In the genomic region with DNA sequence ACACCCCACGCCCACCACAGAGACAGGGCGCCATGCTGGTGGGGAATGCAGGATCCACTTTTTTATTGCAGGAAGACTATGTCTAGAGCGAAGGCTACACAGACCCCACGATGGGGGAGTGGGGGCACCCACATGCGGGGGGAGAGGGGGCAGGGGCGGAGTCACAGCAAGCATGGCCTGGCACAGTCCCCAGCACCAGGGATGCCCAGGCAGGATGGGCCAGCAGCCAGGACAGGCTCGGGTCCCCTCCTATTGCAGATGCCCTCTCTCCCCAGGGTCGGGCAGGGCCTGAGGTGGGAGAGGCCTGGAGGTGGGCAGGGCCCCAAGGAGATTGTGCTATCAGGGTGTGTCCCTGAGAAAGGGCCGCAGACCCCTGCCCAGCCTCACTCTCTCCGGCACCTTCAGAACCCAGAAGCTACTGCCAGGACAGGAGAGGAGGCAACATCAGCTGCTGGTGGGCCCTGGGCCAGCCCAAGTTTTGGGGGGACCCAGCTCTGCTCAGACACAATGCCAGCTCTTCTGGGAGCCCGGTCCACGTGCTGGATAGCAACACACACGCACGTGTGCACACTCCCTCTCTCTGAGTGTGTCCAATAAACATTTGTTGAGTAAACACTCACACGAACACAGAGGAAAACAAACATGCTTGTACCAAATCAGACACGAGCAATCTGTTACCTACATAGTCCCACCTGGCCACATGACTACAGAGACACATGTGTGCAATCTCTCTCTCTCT, we compare ENCODE assay signal across 25 cellular contexts. TPM values are rescaled to one million over a fixed set of nuclear protein-coding genes. Genes with fewer than 3 reads are reported as not detected.
"Had no signal": no experiment of that assay in that cellular context is flagged by ENCODE, and none has a peak within 500 bp of the region (broad histone marks: within the 10 kb centered on the region; RNA-seq: fewer than 3 reads in every experiment).

No MANE protein-coding gene starts in this region.

- FAIRE-seq: RCC 7860 had no signal

- ATAC-seq: activated T-helper 17 cell treated with anti-CD3 and anti-CD28 coated beads, Interleukin-2, amount 50 U/mL, for 72 hours; PC-3; T-helper 17 cell had no signal

- H3K9ac ChIP-seq: KMS-11 had no signal

- H3K4me3 Mint-ChIP-seq: activated CD4-positive, alpha-beta memory T cell treated with anti-CD3 and anti-CD28 coated beads, Interleukin-2, amount 10 ng/mL, durations not matched to agents 7 days and 5 days; activated naive CD4-positive, alpha-beta T cell treated with anti-CD3 and anti-CD28 coated beads for 36 hours; activated naive CD8-positive, alpha-beta T cell; activated T-helper 17 cell treated with anti-CD3 and anti-CD28 coated beads, Interleukin-2, amount 50 U/mL, for 72 hours; T-helper 17 cell had no signal

- H3K27ac Mint-ChIP-seq: activated CD4-positive, alpha-beta memory T cell treated with anti-CD3 and anti-CD28 coated beads, Interleukin-2, amount 10 ng/mL, durations not matched to agents 7 days and 5 days; activated naive CD4-positive, alpha-beta T cell treated with anti-CD3 and anti-CD28 coated beads for 36 hours; activated naive CD8-positive, alpha-beta T cell; activated T-helper 17 cell treated with anti-CD3 and anti-CD28 coated beads, Interleukin-2, amount 50 U/mL, for 72 hours; T-helper 17 cell had no signal

- H3K4me1 Mint-ChIP-seq: activated T-helper 17 cell treated with anti-CD3 and anti-CD28 coated beads, Interleukin-2, amount 50 U/mL, for 72 hours had no signal

- H3K27ac ChIP-seq: KMS-11, VCaP had no signal

- H3K4me2 ChIP-seq: KMS-11 had no signal

- DNase-seq: activated CD4-positive, alpha-beta memory T cell treated with anti-CD3 and anti-CD28 coated beads, Interleukin-2, amount 10 ng/mL, durations not matched to agents 7 days and 5 days; activated CD4-positive, alpha-beta T cell treated with anti-CD3 and anti-CD28 coated beads, Interleukin-2, amount 50 U/mL, for 1 hour; activated CD4-positive, CD25-positive, alpha-beta regulatory T cell; activated gamma-delta T cell; activated naive CD4-positive, alpha-beta T cell treated with anti-CD3 and anti-CD28 coated beads for 36 hours; activated T-cell treated with anti-CD3 and anti-CD28 coated beads for 4 hours; activated T-cell treated with anti-CD3 and anti-CD28 coated beads, Interleukin-2, amount 50 U/mL, for 48 hours; NCI-H1092; NCI-H1417; NCI-H1930; NCI-H2107; NCI-H2171 treated with DMSO at 0.1 percent for 48 hours; NCI-H226; NCI-H526; NCI-H82; PC-3; SIG-M5; T-helper 17 cell; T1000 had no signal

RNA-seq across cellular contexts. Expression of a gene that starts 6.5 kb away (rescaled TPM):
- total RNA-seq: activated CD4-positive, alpha-beta memory T cell treated with anti-CD3 and anti-CD28 coated beads, Interleukin-2, amount 10 ng/mL, durations not matched to agents 7 days and 5 days had no signal

RNA-seq across cellular contexts. Expression of a gene that starts 12.2 kb away (rescaled TPM):
- total RNA-seq: NCI-H460 had no signal
